ENCODE assay signal across 8 cellular contexts in genomic region chr7:153381275-153382119, GRCh38.
DNase-seq lines count a peak whose midpoint lies in the region; ATAC-seq, FAIRE-seq and TF ChIP-seq lines count a peak whose summit lies in the region.

No MANE protein-coding gene starts in this region.

- BruUV-seq in PC-3 (replicated peaks; lab: Mats Ljungman, UMichigan), result no TSS peak

- H3K9ac ChIP-seq in PC-3 (ENCODE audit: low read length), result no peak overlapping the region

- CTCF ChIA-PET in PC-3 (lab: Charles Lee), result no interaction called here

- H3K79me2 ChIP-seq in PC-3 (ENCODE audit: low read length), result no peaks in the 10 kb centered on the region

- H3K4me1 ChIP-seq in PC-3 (ENCODE audit: insufficient read depth, low read length) (no peaks in the 10 kb centered on the region), small intestine (ENCODE audit: control insufficient read depth in 2 of 2, insufficient read depth in 1 of 2, low read depth in 1 of 2, low read length in 1 of 2) (no peaks in the 10 kb centered on the region)

- H3K27ac ChIP-seq in PC-3 (ENCODE audit: low read length) (no peak overlapping the region), small intestine (ENCODE audit: low read depth in 1 of 2, low read length in 1 of 2) (no peak overlapping the region)

- H3K27me3 ChIP-seq in PC-3 (ENCODE audit: low read length), result no peaks in the 10 kb centered on the region
- H3K27me3 ChIP-seq in small intestine (ENCODE audit: control insufficient read depth in 2 of 2, insufficient read depth in 2 of 2, low read length in 2 of 2), result no peaks in the 10 kb centered on the region

- H3K9me2 ChIP-seq in PC-3 (replicated peaks; ENCODE audit: low read length), result no peaks in the 10 kb centered on the region

- peak; percentile 5 for DNase-seq in NOMO-1 treated with DMSO at 0.1 percent for 48 hours (lab: John Stamatoyannopoulos, UW; ENCODE audit: unreplicated experiment)
- no peak for DNase-seq in NOMO-1 treated with dmso at 0.1 percent for 144 hours (lab: John Stamatoyannopoulos, UW; ENCODE audit: unreplicated experiment)
- peak; percentile 31 for DNase-seq in PC-3
- peak; percentile 2 for DNase-seq in fibroblast of villous mesenchyme (ENCODE audit: low read depth)
- peak in 8 of 10 donors; percentile 30 to 92 (median 52) for DNase-seq in posterior cingulate gyrus
- DNase-seq in small intestine, result no peak

- H3K36me3 ChIP-seq in PC-3 (ENCODE audit: low read depth, low read length), result no peaks in the 10 kb centered on the region
- no peaks in the 10 kb centered on the region for H3K36me3 ChIP-seq in small intestine (ENCODE audit: control insufficient read depth in 2 of 2, insufficient read depth in 2 of 2, low read length in 2 of 2)

- intact Hi-C loops in PC-3 (cut with micrococcal nuclease) (no loop called here), posterior cingulate gyrus (cut with DNase I) (loop anchor here (5.0 kb wide), 1 partner anchor 456 kb away; no protein-coding TSS in a partner anchor)

- no peak for FAIRE-seq in small intestine (lab: Jason Lieb, UNC)

- H3K4me3 ChIP-seq in PC-3 (ENCODE audit: low read length), result no peak overlapping the region
- H3K4me3 ChIP-seq in fibroblast of villous mesenchyme (ENCODE audit: low read depth, low read length), result no peak overlapping the region
- no peak overlapping the region for H3K4me3 ChIP-seq in small intestine (ENCODE audit: low read depth in 1 of 2, low read length in 2 of 2)

- no peak overlapping the region for H3K4me2 ChIP-seq in PC-3 (ENCODE audit: low read length)

- TF ChIP-seq CTCF in PC-3 (conservative IDR thresholded peaks at IDR 0.05; ENCODE audit: low read depth, low read length), result peak; percentile 65
- TF ChIP-seq CTCF in fibroblast of villous mesenchyme (IDR thresholded peaks at IDR 0.05; ENCODE audit: insufficient read depth, low read depth, low read length), result peak; percentile 44

- H4K20me1 ChIP-seq in PC-3 (ENCODE audit: low read length), result no peaks in the 10 kb centered on the region

- POLR2A ChIA-PET in PC-3 (lab: Charles Lee; ENCODE audit: unreplicated experiment), result no interaction called here

- H3F3A ChIP-seq in PC-3 (ENCODE audit: low read length, unreplicated experiment), result no peaks in the 10 kb centered on the region

- no peak overlapping the region for H2AFZ ChIP-seq in PC-3 (ENCODE audit: low read length)

- WGBS in small intestine, 3 donors, result 25 to 31% (median 30%) methylated on average over 15 of the region's 15 CpGs

- no peaks in the 10 kb centered on the region for H3K9me3 ChIP-seq in PC-3 (ENCODE audit: low read length)
- H3K9me3 ChIP-seq in small intestine (ENCODE audit: control insufficient read depth, low read depth), result no peaks in the 10 kb centered on the region

- ATAC-seq in HG02642 (IDR thresholded peaks at IDR 0.05; ENCODE audit: poor library complexity, unreplicated experiment), result peak; percentile 76
- no peak for ATAC-seq in PC-3
- no peak for ATAC-seq in HG03175 (IDR thresholded peaks at IDR 0.05; ENCODE audit: unreplicated experiment)

Comparison
In these comparisons a context has a peak if more than half of its experiments do, and no peak if none do; other contexts are left out.
1. DNase-seq: peak in NOMO-1 treated with DMSO at 0.1 percent for 48 hours (single experiment), PC-3 (single experiment), fibroblast of villous mesenchyme (single experiment) and posterior cingulate gyrus (8 of 10); none in NOMO-1 treated with dmso at 0.1 percent for 144 hours (single experiment) and small intestine (single experiment).